In genomic region chr2:232103140-232103737, GRCh38 we compare ENCODE assay signal across 22 cellular contexts.
DNase-seq lines count a peak whose midpoint lies in the region; ATAC-seq and TF ChIP-seq lines count a peak whose summit lies in the region.
"Had no signal": no experiment of that assay in that cellular context is flagged by ENCODE, and none has a peak within 500 bp of the region (broad histone marks: within the 10 kb centered on the region; RNA-seq: fewer than 3 reads in every experiment).

No MANE protein-coding gene starts in this region.

- peaks cover 19% of the 10 kb centered on the region for H3K36me3 Mint-ChIP-seq in activated naive CD8-positive, alpha-beta T cell treated with anti-CD3 and anti-CD28 coated beads, Interleukin-2, amount 50 U/mL, for 24 hours (ENCODE audit: low read depth)
- H3K36me3 Mint-ChIP-seq in natural killer cell treated with Interleukin-12 subunit alpha and Interleukin-12 subunit beta and Interleukin-15 and Interleukin-18, amount 100 ng/mL, for 72 hours, result peaks cover 4% of the 10 kb centered on the region
- H3K36me3 Mint-ChIP-seq in activated CD4-positive, alpha-beta T cell treated with anti-CD3 and anti-CD28 coated beads, Interleukin-2, amount 10 ng/mL, durations not matched to agents 24 days and 14 days (ENCODE audit: low read depth), result peaks cover 6% of the 10 kb centered on the region

- no peak overlapping the region for H3K27ac Mint-ChIP-seq in activated naive CD8-positive, alpha-beta T cell treated with anti-CD3 and anti-CD28 coated beads, Interleukin-2, amount 50 U/mL, for 24 hours
- no peak overlapping the region for H3K27ac Mint-ChIP-seq in natural killer cell treated with Interleukin-12 subunit alpha and Interleukin-12 subunit beta and Interleukin-15 and Interleukin-18, amount 100 ng/mL, for 72 hours
- H3K27ac Mint-ChIP-seq in activated CD4-positive, alpha-beta T cell treated with anti-CD3 and anti-CD28 coated beads, Interleukin-2, amount 10 ng/mL, durations not matched to agents 24 days and 14 days, result no peak overlapping the region
- H3K27ac Mint-ChIP-seq: nephron; stimulated activated naive CD8-positive, alpha-beta T cell treated with anti-CD3 and anti-CD28 coated beads, Interleukin-15, Interleukin-2, amounts not matched to agents 100 ng/mL and 50 ng/mL, for 24 hours had no signal

- H3K9me3 Mint-ChIP-seq in activated naive CD8-positive, alpha-beta T cell treated with anti-CD3 and anti-CD28 coated beads, Interleukin-2, amount 50 U/mL, for 24 hours, result no peaks in the 10 kb centered on the region
- no peaks in the 10 kb centered on the region for H3K9me3 Mint-ChIP-seq in natural killer cell treated with Interleukin-12 subunit alpha and Interleukin-12 subunit beta and Interleukin-15 and Interleukin-18, amount 100 ng/mL, for 72 hours
- H3K9me3 Mint-ChIP-seq in activated CD4-positive, alpha-beta T cell treated with anti-CD3 and anti-CD28 coated beads, Interleukin-2, amount 10 ng/mL, durations not matched to agents 24 days and 14 days, result peaks cover 5% of the 10 kb centered on the region
- H3K9me3 Mint-ChIP-seq: activated T-cell treated with anti-CD3 and anti-CD28 coated beads, Interleukin-2, amount 50 U/mL, for 4 hours; stimulated activated naive CD8-positive, alpha-beta T cell treated with anti-CD3 and anti-CD28 coated beads, Interleukin-15, Interleukin-2, amounts not matched to agents 100 ng/mL and 50 ng/mL, for 24 hours had no signal

- H3K27me3 ChIP-seq in left ventricle myocardium inferior (ENCODE audit: low read depth) (no peaks in the 10 kb centered on the region), foreskin keratinocyte (no peaks in the 10 kb centered on the region)
- H3K27me3 ChIP-seq: brain microvascular endothelial cell, Peyer's patch, upper lobe of left lung had no signal

- H3K9me3 ChIP-seq in left ventricle myocardium inferior (replicated peaks), result peaks cover 7% of the 10 kb centered on the region
- H3K9me3 ChIP-seq: Peyer's patch, upper lobe of left lung had no signal

- no peaks in the 10 kb centered on the region for H3K36me3 ChIP-seq in left ventricle myocardium inferior
- H3K36me3 ChIP-seq: brain microvascular endothelial cell, Peyer's patch, upper lobe of left lung had no signal

- peaks cover 11% of the 10 kb centered on the region for H3K4me1 ChIP-seq in left ventricle myocardium inferior
- peaks cover 12% of the 10 kb centered on the region for H3K4me1 ChIP-seq in foreskin keratinocyte
- H3K4me1 ChIP-seq: Peyer's patch, upper lobe of left lung had no signal

- TF ChIP-seq CTCF in left ventricle myocardium inferior (IDR thresholded peaks at IDR 0.05; ENCODE audit: borderline replicate concordance) (no peak), foreskin keratinocyte (conservative IDR thresholded peaks at IDR 0.05) (no peak)

- no peaks in the 10 kb centered on the region for H3K27me3 Mint-ChIP-seq in activated naive CD8-positive, alpha-beta T cell treated with anti-CD3 and anti-CD28 coated beads, Interleukin-2, amount 50 U/mL, for 24 hours
- no peaks in the 10 kb centered on the region for H3K27me3 Mint-ChIP-seq in natural killer cell treated with Interleukin-12 subunit alpha and Interleukin-12 subunit beta and Interleukin-15 and Interleukin-18, amount 100 ng/mL, for 72 hours
- peaks cover 2% of the 10 kb centered on the region for H3K27me3 Mint-ChIP-seq in activated CD4-positive, alpha-beta T cell treated with anti-CD3 and anti-CD28 coated beads, Interleukin-2, amount 10 ng/mL, durations not matched to agents 24 days and 14 days
- H3K27me3 Mint-ChIP-seq: stimulated activated naive CD8-positive, alpha-beta T cell treated with anti-CD3 and anti-CD28 coated beads, Interleukin-15, Interleukin-2, amounts not matched to agents 100 ng/mL and 50 ng/mL, for 24 hours had no signal

- H3K4me1 Mint-ChIP-seq in activated naive CD8-positive, alpha-beta T cell treated with anti-CD3 and anti-CD28 coated beads, Interleukin-2, amount 50 U/mL, for 24 hours, result peaks cover 2% of the 10 kb centered on the region
- peaks cover 0 to 3% of the 10 kb centered on the region in 2 donors for H3K4me1 Mint-ChIP-seq in natural killer cell treated with Interleukin-12 subunit alpha and Interleukin-12 subunit beta and Interleukin-15 and Interleukin-18, amount 100 ng/mL, for 72 hours (ENCODE audit: low read depth in 2 of 2)
- H3K4me1 Mint-ChIP-seq in activated CD4-positive, alpha-beta T cell treated with anti-CD3 and anti-CD28 coated beads, Interleukin-2, amount 10 ng/mL, durations not matched to agents 24 days and 14 days, result no peaks in the 10 kb centered on the region

- ATAC-seq in Right ventricle myocardium inferior, result peak; percentile 26
- no peak for ATAC-seq in foreskin keratinocyte
- ATAC-seq in activated naive CD8-positive, alpha-beta T cell treated with anti-CD3 and anti-CD28 coated beads, Interleukin-2, amount 50 U/mL, for 24 hours, result no peak
- no peak for ATAC-seq in HG03196 (IDR thresholded peaks at IDR 0.05; ENCODE audit: unreplicated experiment)
- no peak for ATAC-seq in natural killer cell treated with Interleukin-12 subunit alpha and Interleukin-12 subunit beta and Interleukin-15 and Interleukin-18, amount 100 ng/mL, for 72 hours
- ATAC-seq: activated T-cell treated with anti-CD3 and anti-CD28 coated beads, Interleukin-2, amount 50 U/mL, for 4 hours; HepG2 had no signal

- no peak for DNase-seq in Right ventricle myocardium inferior (ENCODE audit: missing footprints)
- no peak for DNase-seq in left ventricle myocardium inferior
- DNase-seq in cerebellar cortex (ENCODE audit: low spot score), result peak; percentile 17
- DNase-seq in foreskin keratinocyte, result peak; percentile 16 to 46
- no peak for DNase-seq in activated naive CD8-positive, alpha-beta T cell treated with anti-CD3 and anti-CD28 coated beads, Interleukin-2, amount 50 U/mL, for 24 hours
- no peak for DNase-seq in natural killer cell treated with Interleukin-12 subunit alpha and Interleukin-12 subunit beta and Interleukin-15 and Interleukin-18, amount 100 ng/mL, for 72 hours (ENCODE audit: low spot score)
- no peak for DNase-seq in activated CD4-positive, alpha-beta T cell treated with anti-CD3 and anti-CD28 coated beads, Interleukin-2, amount 10 ng/mL, durations not matched to agents 24 days and 14 days
- DNase-seq: activated naive CD4-positive, alpha-beta T cell treated with anti-CD3 and anti-CD28 coated beads, Interleukin-2, amount 50 U/mL, for 16 hours; activated T-cell treated with anti-CD3 and anti-CD28 coated beads, Interleukin-2, amount 50 U/mL, for 4 hours; brain microvascular endothelial cell; C1 segment of cervical spinal cord; hippocampal formation; mesendoderm; NCI-H146; NCI-H2227 treated with DMSO at 0.1 percent for 48 hours; Peyer's patch; stimulated activated CD4-positive, alpha-beta T cell treated with anti-CD3 and anti-CD28 coated beads, Interleukin-2, amount 100 ng/mL, for 48 hours; upper lobe of left lung had no signal

- no peak overlapping the region for H3K4me3 Mint-ChIP-seq in activated naive CD8-positive, alpha-beta T cell treated with anti-CD3 and anti-CD28 coated beads, Interleukin-2, amount 50 U/mL, for 24 hours
- no peak overlapping the region for H3K4me3 Mint-ChIP-seq in natural killer cell treated with Interleukin-12 subunit alpha and Interleukin-12 subunit beta and Interleukin-15 and Interleukin-18, amount 100 ng/mL, for 72 hours
- H3K4me3 Mint-ChIP-seq in activated CD4-positive, alpha-beta T cell treated with anti-CD3 and anti-CD28 coated beads, Interleukin-2, amount 10 ng/mL, durations not matched to agents 24 days and 14 days, result no peak overlapping the region
- H3K4me3 Mint-ChIP-seq: activated T-cell treated with anti-CD3 and anti-CD28 coated beads, Interleukin-2, amount 50 U/mL, for 4 hours; nephron; stimulated activated naive CD8-positive, alpha-beta T cell treated with anti-CD3 and anti-CD28 coated beads, Interleukin-15, Interleukin-2, amounts not matched to agents 100 ng/mL and 50 ng/mL, for 24 hours had no signal

- no peak overlapping the region for H3K27ac ChIP-seq in left ventricle myocardium inferior (replicated peaks)
- no peak overlapping the region for H3K27ac ChIP-seq in foreskin keratinocyte
- H3K27ac ChIP-seq: brain microvascular endothelial cell, Peyer's patch, upper lobe of left lung had no signal

- intact Hi-C loops in Right ventricle myocardium inferior (cut with DNase I) (no loop called here), left ventricle myocardium inferior (cut with micrococcal nuclease) (no loop called here)
- intact Hi-C loops in activated CD4-positive, alpha-beta T cell treated with anti-CD3 and anti-CD28 coated beads, Interleukin-2, amount 10 ng/mL, durations not matched to agents 24 days and 14 days (cut with micrococcal nuclease), result no loop called here

- H3K4me3 ChIP-seq in left ventricle myocardium inferior, result no peak overlapping the region
- H3K4me3 ChIP-seq: Peyer's patch, upper lobe of left lung had no signal

Comparison
In these comparisons a context has a peak if more than half of its experiments do, and no peak if none do; other contexts are left out.
1. DNase-seq: peak in cerebellar cortex (single experiment) and foreskin keratinocyte (2 of 2); none in Right ventricle myocardium inferior (single experiment), left ventricle myocardium inferior (single experiment), activated naive CD8-positive, alpha-beta T cell treated with anti-CD3 and anti-CD28 coated beads, Interleukin-2, amount 50 U/mL, for 24 hours (single experiment), natural killer cell treated with Interleukin-12 subunit alpha and Interleukin-12 subunit beta and Interleukin-15 and Interleukin-18, amount 100 ng/mL, for 72 hours (single experiment) and activated CD4-positive, alpha-beta T cell treated with anti-CD3 and anti-CD28 coated beads, Interleukin-2, amount 10 ng/mL, durations not matched to agents 24 days and 14 days (single experiment).